In the genomic region with DNA sequence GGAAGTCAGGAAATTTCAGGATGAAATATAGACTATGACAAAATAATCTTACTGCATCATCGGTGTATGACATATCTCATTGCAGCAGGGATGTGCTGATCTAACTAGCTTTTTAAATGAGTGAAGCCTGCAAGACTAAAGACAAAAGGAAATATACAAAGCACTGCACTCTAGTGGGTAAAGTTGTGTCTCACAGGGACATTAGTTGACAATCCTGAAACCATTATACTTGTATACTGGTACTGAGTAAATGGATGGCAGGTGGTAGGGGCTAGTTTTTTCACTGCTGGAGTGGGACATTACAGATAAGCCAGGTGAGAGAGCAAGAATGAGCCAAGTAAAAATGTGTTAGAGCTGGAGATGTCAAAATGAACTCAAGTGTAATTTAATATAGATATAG, we compare ENCODE assay signal across 2 cellular contexts.
TF ChIP-seq lines count a peak whose summit lies in the region.

No MANE protein-coding gene starts in this region.

TF ChIP-seq in H1, 55 proteins besides CTCF, POLR2A, EP300 and RAD21:
- TF ChIP-seq CBX5 (IDR thresholded peaks at IDR 0.05; ENCODE audit: low read depth, low read length) = no peak
- TF ChIP-seq, protein P1, sequence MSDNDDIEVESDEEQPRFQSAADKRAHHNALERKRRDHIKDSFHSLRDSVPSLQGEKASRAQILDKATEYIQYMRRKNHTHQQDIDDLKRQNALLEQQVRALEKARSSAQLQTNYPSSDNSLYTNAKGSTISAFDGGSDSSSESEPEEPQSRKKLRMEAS (IDR thresholded peaks at IDR 0.05) = no peak
- TF ChIP-seq POLR2AphosphoS5 (IDR thresholded peaks at IDR 0.05; ENCODE audit: low read depth, low read length) = no peak
- TF ChIP-seq SRF (IDR thresholded peaks at IDR 0.05; ENCODE audit: low read depth, low read length) = no peak
- TF ChIP-seq RXRA (IDR thresholded peaks at IDR 0.05; ENCODE audit: insufficient read depth, low read depth, low read length) = no peak
- TF ChIP-seq CREB1 (IDR thresholded peaks at IDR 0.05) = no peak
- TF ChIP-seq, protein P2, sequence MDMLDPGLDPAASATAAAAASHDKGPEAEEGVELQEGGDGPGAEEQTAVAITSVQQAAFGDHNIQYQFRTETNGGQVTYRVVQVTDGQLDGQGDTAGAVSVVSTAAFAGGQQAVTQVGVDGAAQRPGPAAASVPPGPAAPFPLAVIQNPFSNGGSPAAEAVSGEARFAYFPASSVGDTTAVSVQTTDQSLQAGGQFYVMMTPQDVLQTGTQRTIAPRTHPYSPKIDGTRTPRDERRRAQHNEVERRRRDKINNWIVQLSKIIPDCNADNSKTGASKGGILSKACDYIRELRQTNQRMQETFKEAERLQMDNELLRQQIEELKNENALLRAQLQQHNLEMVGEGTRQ (IDR thresholded peaks at IDR 0.05; ENCODE audit: low read length) = no peak
- no peak for TF ChIP-seq SP4 (IDR thresholded peaks at IDR 0.05; ENCODE audit: low read length)
- TF ChIP-seq TEAD4 (IDR thresholded peaks at IDR 0.05; ENCODE audit: low read depth, low read length) = no peak
- no peak for TF ChIP-seq SIRT6 (IDR thresholded peaks at IDR 0.05; ENCODE audit: low read length)
- TF ChIP-seq BCL11A (IDR thresholded peaks at IDR 0.05; ENCODE audit: low read depth in 2 of 2, low read length in 2 of 2) = no peak
- no peak for TF ChIP-seq SIN3A (conservative IDR thresholded peaks at IDR 0.05 in 1 of 2, IDR thresholded peaks at IDR 0.05 in 1 of 2; ENCODE audit: low read depth in 1 of 2, low read length in 2 of 2)
- TF ChIP-seq TAF1 (IDR thresholded peaks at IDR 0.05; ENCODE audit: low read depth, low read length) = no peak
- TF ChIP-seq, protein P3, sequence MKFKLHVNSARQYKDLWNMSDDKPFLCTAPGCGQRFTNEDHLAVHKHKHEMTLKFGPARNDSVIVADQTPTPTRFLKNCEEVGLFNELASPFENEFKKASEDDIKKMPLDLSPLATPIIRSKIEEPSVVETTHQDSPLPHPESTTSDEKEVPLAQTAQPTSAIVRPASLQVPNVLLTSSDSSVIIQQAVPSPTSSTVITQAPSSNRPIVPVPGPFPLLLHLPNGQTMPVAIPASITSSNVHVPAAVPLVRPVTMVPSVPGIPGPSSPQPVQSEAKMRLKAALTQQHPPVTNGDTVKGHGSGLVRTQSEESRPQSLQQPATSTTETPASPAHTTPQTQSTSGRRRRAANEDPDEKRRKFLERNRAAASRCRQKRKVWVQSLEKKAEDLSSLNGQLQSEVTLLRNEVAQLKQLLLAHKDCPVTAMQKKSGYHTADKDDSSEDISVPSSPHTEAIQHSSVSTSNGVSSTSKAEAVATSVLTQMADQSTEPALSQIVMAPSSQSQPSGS (IDR thresholded peaks at IDR 0.05; ENCODE audit: low read length) = no peak
- no peak for TF ChIP-seq HDAC6 (IDR thresholded peaks at IDR 0.05; ENCODE audit: low read depth, low read length)

TF ChIP-seq in SK-N-SH, 30 proteins besides CTCF, POLR2A, EP300 and RAD21:
- TF ChIP-seq JUND (IDR thresholded peaks at IDR 0.05) = no peak
- no peak for TF ChIP-seq MXI1 (IDR thresholded peaks at IDR 0.05; ENCODE audit: low read depth, low read length)
- no peak for TF ChIP-seq GATA2 (CRISPR knock-in tag; IDR thresholded peaks at IDR 0.05)
- no peak for TF ChIP-seq SIN3A (IDR thresholded peaks at IDR 0.05; ENCODE audit: borderline replicate concordance, low read depth, low read length)
- TF ChIP-seq, protein P4, sequence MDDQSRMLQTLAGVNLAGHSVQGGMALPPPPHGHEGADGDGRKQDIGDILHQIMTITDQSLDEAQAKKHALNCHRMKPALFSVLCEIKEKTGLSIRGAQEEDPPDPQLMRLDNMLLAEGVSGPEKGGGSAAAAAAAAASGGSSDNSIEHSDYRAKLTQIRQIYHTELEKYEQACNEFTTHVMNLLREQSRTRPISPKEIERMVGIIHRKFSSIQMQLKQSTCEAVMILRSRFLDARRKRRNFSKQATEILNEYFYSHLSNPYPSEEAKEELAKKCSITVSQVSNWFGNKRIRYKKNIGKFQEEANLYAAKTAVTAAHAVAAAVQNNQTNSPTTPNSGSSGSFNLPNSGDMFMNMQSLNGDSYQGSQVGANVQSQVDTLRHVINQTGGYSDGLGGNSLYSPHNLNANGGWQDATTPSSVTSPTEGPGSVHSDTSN (IDR thresholded peaks at IDR 0.05) = no peak
- no peak for TF ChIP-seq NFIC (IDR thresholded peaks at IDR 0.05; ENCODE audit: borderline replicate concordance)
- TF ChIP-seq, protein P1 (IDR thresholded peaks at IDR 0.05; ENCODE audit: low read depth) = no peak
- TF ChIP-seq, protein P2 (IDR thresholded peaks at IDR 0.05; ENCODE audit: borderline replicate concordance, low read depth, low read length) = no peak
- TF ChIP-seq MEF2A (IDR thresholded peaks at IDR 0.05; ENCODE audit: borderline replicate concordance, low read depth) = no peak
- TF ChIP-seq, protein P5, sequence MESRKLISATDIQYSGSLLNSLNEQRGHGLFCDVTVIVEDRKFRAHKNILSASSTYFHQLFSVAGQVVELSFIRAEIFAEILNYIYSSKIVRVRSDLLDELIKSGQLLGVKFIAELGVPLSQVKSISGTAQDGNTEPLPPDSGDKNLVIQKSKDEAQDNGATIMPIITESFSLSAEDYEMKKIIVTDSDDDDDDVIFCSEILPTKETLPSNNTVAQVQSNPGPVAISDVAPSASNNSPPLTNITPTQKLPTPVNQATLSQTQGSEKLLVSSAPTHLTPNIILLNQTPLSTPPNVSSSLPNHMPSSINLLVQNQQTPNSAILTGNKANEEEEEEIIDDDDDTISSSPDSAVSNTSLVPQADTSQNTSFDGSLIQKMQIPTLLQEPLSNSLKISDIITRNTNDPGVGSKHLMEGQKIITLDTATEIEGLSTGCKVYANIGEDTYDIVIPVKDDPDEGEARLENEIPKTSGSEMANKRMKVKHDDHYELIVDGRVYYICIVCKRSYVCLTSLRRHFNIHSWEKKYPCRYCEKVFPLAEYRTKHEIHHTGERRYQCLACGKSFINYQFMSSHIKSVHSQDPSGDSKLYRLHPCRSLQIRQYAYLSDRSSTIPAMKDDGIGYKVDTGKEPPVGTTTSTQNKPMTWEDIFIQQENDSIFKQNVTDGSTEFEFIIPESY (IDR thresholded peaks at IDR 0.05; ENCODE audit: borderline replicate concordance, low read depth) = no peak
- TF ChIP-seq RCOR1 (IDR thresholded peaks at IDR 0.05; ENCODE audit: low read length) = no peak
- no peak for TF ChIP-seq FOXJ3 (CRISPR knock-in tag; IDR thresholded peaks at IDR 0.05)
